In genomic region chr2:238426568-238427434, GRCh38 we compare ENCODE assay signal across 8 cellular contexts. TPM values are rescaled to one million over a fixed set of nuclear protein-coding genes. Genes with fewer than 3 reads are reported as not detected.
DNase-seq lines count a peak whose midpoint lies in the region; ATAC-seq and TF ChIP-seq lines count a peak whose summit lies in the region.

TSS of gene ASB1 (plus strand) at chr2:238426927. CDS start at chr2:238427071, 144 bp downstream.

- H3K9me3 ChIP-seq in breast epithelium = peaks cover 0 to 8% of the 10 kb centered on the region in 2 donors

- H3K27ac ChIP-seq in VCaP (peak within 1 kb of the TSS; percentile 97), breast epithelium (peak within 1 kb of the TSS; percentile 91 to 96)

- no peak for TF ChIP-seq POLR2A in breast epithelium (IDR thresholded peaks at IDR 0.05)

- peak; percentile 86 for ATAC-seq in HG02885 (IDR thresholded peaks at IDR 0.05; ENCODE audit: poor library complexity, unreplicated experiment)

- H3K36me3 Mint-ChIP-seq in immature natural killer cell = peaks cover 3 to 8% (median 7%) of the 10 kb centered on the region in 3 donors

- no peaks in the 10 kb centered on the region for H3K27me3 ChIP-seq in breast epithelium

- H3K27me3 Mint-ChIP-seq in immature natural killer cell (ENCODE audit: low read depth in 3 of 3) = peaks cover 2 to 12% (median 11%) of the 10 kb centered on the region in 3 donors

- no peaks in the 10 kb centered on the region for H3K4me1 ChIP-seq in breast epithelium

- peak within 1 kb of the TSS; percentile 82 to 93 (median 92) for H3K4me3 ChIP-seq in breast epithelium

- TF ChIP-seq CTCF in VCaP (conservative IDR thresholded peaks at IDR 0.05) = no peak
- no peak for TF ChIP-seq CTCF in breast epithelium (IDR thresholded peaks at IDR 0.05)

- H3K27ac Mint-ChIP-seq in immature natural killer cell = peak within 1 kb of the TSS; percentile 89 to 97 (median 97)

- H3K4me3 Mint-ChIP-seq in immature natural killer cell = peak within 1 kb of the TSS; percentile 90 to 95 (median 92)

- DNase-seq in NCI-H524 (lab: John Stamatoyannopoulos, UW) = peak; percentile 60 to 78
- DNase-seq in NCI-H524 treated with DMSO at 0.1 percent for 48 hours (lab: John Stamatoyannopoulos, UW) = no peak
- peak; percentile 11 for DNase-seq in NCI-H2081 treated with DMSO at 0.1 percent for 48 hours (lab: John Stamatoyannopoulos, UW)
- peak; percentile 67 to 72 for DNase-seq in breast epithelium (ENCODE audit: low spot score in 2 of 2)
- DNase-seq in immature natural killer cell = peak; percentile 91
- DNase-seq in stimulated activated CD4-positive, alpha-beta T cell treated with anti-CD3 and anti-CD28 coated beads, Interleukin-12 subunit alpha, Interleukin-12 subunit beta, amount 100 ng/mL, for 24 hours (ENCODE audit: low read depth in 2 of 2) = peak; percentile 62 to 74

- intact Hi-C loops in breast epithelium (cut with DNase I; ENCODE audit: low total_unique reads) = no loop called here

- H3K36me3 ChIP-seq in breast epithelium = no peaks in the 10 kb centered on the region

- no peaks in the 10 kb centered on the region for H3K9me3 Mint-ChIP-seq in immature natural killer cell

- peaks cover 51 to 61% of the 10 kb centered on the region in 2 donors for H3K4me1 Mint-ChIP-seq in immature natural killer cell

RNA-seq across cellular contexts. Expression of gene ASB1, which starts in this region (rescaled TPM):
- 10 to 100 TPM; 11.2 to 18.7 (median 18.4) TPM for total RNA-seq in breast epithelium
- polyA plus RNA-seq in immature natural killer cell = 10 to 100 TPM; 30.3 to 53.8 (median 48.1) TPM
